17 cellular contexts compared by ENCODE assay signal in genomic region chr12:64387201-64387816, GRCh38. TPM values are rescaled to one million over a fixed set of nuclear protein-coding genes. Genes with fewer than 3 reads are reported as not detected.
A peak's percentile ranks its signal among the peaks of the same experiment; 100 is the strongest.
DNase-seq lines count a peak whose midpoint lies in the region; ATAC-seq and TF ChIP-seq lines count a peak whose summit lies in the region.
"Had no signal": no experiment of that assay in that cellular context is flagged by ENCODE, and none has a peak within 500 bp of the region (broad histone marks: within the 10 kb centered on the region; RNA-seq: fewer than 3 reads in every experiment).

No MANE protein-coding gene starts in this region.

- H3K36me3 ChIP-seq in RWPE2 (ENCODE audit: low read depth) (no peaks in the 10 kb centered on the region), hepatocyte (replicated peaks; ENCODE audit: insufficient read depth, low read depth) (no peaks in the 10 kb centered on the region)

- H3K27me3 ChIP-seq in RWPE2 (ENCODE audit: insufficient read depth, poor library complexity, severe bottlenecking) (no peaks in the 10 kb centered on the region), hepatocyte (peaks cover 5% of the 10 kb centered on the region)

- H3K9me2 ChIP-seq in hepatocyte (replicated peaks; ENCODE audit: insufficient read depth), result no peaks in the 10 kb centered on the region

- H3K27ac ChIP-seq in RWPE2 (ENCODE audit: poor library complexity, severe bottlenecking), result peak overlapping the region; percentile 90
- H3K27ac ChIP-seq in hepatocyte, result no peak overlapping the region

- peak; percentile 69 for ATAC-seq in RWPE2 (ENCODE audit: low read depth)
- ATAC-seq in GM19023 (IDR thresholded peaks at IDR 0.05; ENCODE audit: unreplicated experiment), result no peak
- ATAC-seq in GM18870 (IDR thresholded peaks at IDR 0.05; ENCODE audit: unreplicated experiment), result no peak
- ATAC-seq: HCT116 had no signal

- no peak overlapping the region for H2AFZ ChIP-seq in hepatocyte

- H3K4me3 ChIP-seq in RWPE2 (ENCODE audit: severe bottlenecking), result no peak overlapping the region
- no peak overlapping the region for H3K4me3 ChIP-seq in hepatocyte

- peaks cover 19% of the 10 kb centered on the region for H3K27me3 Mint-ChIP-seq in activated CD4-positive, alpha-beta T cell treated with anti-CD3 and anti-CD28 coated beads, Interleukin-2, amount 10 ng/mL, durations not matched to agents 7 days and 5 days

- no peak for DNase-seq in activated CD4-positive, alpha-beta T cell treated with anti-CD3 and anti-CD28 coated beads, Interleukin-2, amount 10 ng/mL, durations not matched to agents 7 days and 5 days
- no peak for DNase-seq in activated CD4-positive, alpha-beta T cell treated with anti-CD3 and anti-CD28 coated beads, Interleukin-2, amount 50 U/mL, for 48 hours
- DNase-seq in NCI-H2107 (lab: John Stamatoyannopoulos, UW) (peak; percentile 44), RWPE2 (ENCODE audit: low spot score) (no peak), hepatocyte (ENCODE audit: low spot score) (peak; percentile 23), NCI-H774 (lab: John Stamatoyannopoulos, UW) (no peak)
- DNase-seq: activated naive CD4-positive, alpha-beta T cell treated with Interleukin-2 at 50 U/mL for 16 hours; activated T-cell treated with anti-CD3 and anti-CD28 coated beads for 4 hours; anterior cingulate cortex; NCI-H1436; occipital lobe; SHP77 had no signal

- no peak overlapping the region for H3K4me2 ChIP-seq in hepatocyte

- no peaks in the 10 kb centered on the region for H3K79me2 ChIP-seq in hepatocyte

- TF ChIP-seq CTCF in RWPE2 (IDR thresholded peaks at IDR 0.05; ENCODE audit: poor library complexity, severe bottlenecking) (no peak), hepatocyte (IDR thresholded peaks at IDR 0.05; ENCODE audit: poor library complexity) (no peak)

- CTCF ChIA-PET in activated CD4-positive, alpha-beta T cell treated with anti-CD3 and anti-CD28 coated beads, Interleukin-2, amount 10 ng/mL, durations not matched to agents 7 days and 5 days (lab: Charles Lee), result interaction anchor here (1.0 kb wide), 1 partner anchor 14 kb away, joined by 3 read pairs; no protein-coding TSS in a partner anchor

- peaks cover 33% of the 10 kb centered on the region for H3K4me1 ChIP-seq in RWPE2 (ENCODE audit: insufficient read depth, poor library complexity, severe bottlenecking)
- no peaks in the 10 kb centered on the region for H3K4me1 ChIP-seq in hepatocyte (ENCODE audit: insufficient read depth)

- H3K9me3 Mint-ChIP-seq in activated CD4-positive, alpha-beta T cell treated with anti-CD3 and anti-CD28 coated beads, Interleukin-2, amount 10 ng/mL, durations not matched to agents 7 days and 5 days, result peaks cover 3% of the 10 kb centered on the region
- H3K9me3 Mint-ChIP-seq: central memory CD8-positive, alpha-beta T cell had no signal

- peaks cover 43% of the 10 kb centered on the region for H3K4me1 Mint-ChIP-seq in activated CD4-positive, alpha-beta T cell treated with anti-CD3 and anti-CD28 coated beads, Interleukin-2, amount 10 ng/mL, durations not matched to agents 7 days and 5 days
- H3K4me1 Mint-ChIP-seq: central memory CD8-positive, alpha-beta T cell had no signal

- no peaks in the 10 kb centered on the region for H3K9me3 ChIP-seq in RWPE2 (ENCODE audit: severe bottlenecking)
- H3K9me3 ChIP-seq in hepatocyte (ENCODE audit: low read depth), result no peaks in the 10 kb centered on the region

- WGBS in hepatocyte (ENCODE audit: low lambda C conversion rate, missing lambda C conversion rate), result 88% methylated on average over 6 of the region's 6 CpGs

- H4K20me1 ChIP-seq in hepatocyte (ENCODE audit: insufficient read depth, poor library complexity, severe bottlenecking), result no peaks in the 10 kb centered on the region

- peak overlapping the region; percentile 73 for H3K27ac Mint-ChIP-seq in activated CD4-positive, alpha-beta T cell treated with anti-CD3 and anti-CD28 coated beads, Interleukin-2, amount 10 ng/mL, durations not matched to agents 7 days and 5 days

- peaks cover 7% of the 10 kb centered on the region for H3K36me3 Mint-ChIP-seq in activated CD4-positive, alpha-beta T cell treated with anti-CD3 and anti-CD28 coated beads, Interleukin-2, amount 10 ng/mL, durations not matched to agents 7 days and 5 days (ENCODE audit: low read depth)

- POLR2A ChIA-PET in activated CD4-positive, alpha-beta T cell treated with anti-CD3 and anti-CD28 coated beads, Interleukin-2, amount 10 ng/mL, durations not matched to agents 7 days and 5 days (lab: Charles Lee), result no interaction called here

- no peak overlapping the region for H3K4me3 Mint-ChIP-seq in activated CD4-positive, alpha-beta T cell treated with anti-CD3 and anti-CD28 coated beads, Interleukin-2, amount 10 ng/mL, durations not matched to agents 7 days and 5 days
- H3K4me3 Mint-ChIP-seq: central memory CD8-positive, alpha-beta T cell had no signal

RNA-seq across cellular contexts. Expression of gene C12orf56, which starts 3.2 kb away (rescaled TPM):
- total RNA-seq in activated CD4-positive, alpha-beta T cell treated with anti-CD3 and anti-CD28 coated beads, Interleukin-2, amount 10 ng/mL, durations not matched to agents 7 days and 5 days, result not detected
- 0.20 and 0.80 TPM in 2 replicates for total RNA-seq in hepatocyte
- polyA plus RNA-seq in hepatocyte, result 0.56 and 1.4 TPM in 2 replicates
- total RNA-seq: occipital lobe, ureter had no signal

RNA-seq across cellular contexts. Expression of gene XPOT, which starts 16.9 kb away (rescaled TPM):
- 10 to 100 TPM; 88.2 to 93.4 TPM for total RNA-seq in activated CD4-positive, alpha-beta T cell treated with anti-CD3 and anti-CD28 coated beads, Interleukin-2, amount 10 ng/mL, durations not matched to agents 7 days and 5 days
- 66.1 and 69.0 TPM in 2 replicates for total RNA-seq in hepatocyte
- 38.7 and 42.7 TPM in 2 replicates for polyA plus RNA-seq in hepatocyte

Comparison
In these comparisons a context has a peak if more than half of its experiments do, and no peak if none do; other contexts are left out.
1. DNase-seq: peak in NCI-H2107 (single experiment) and hepatocyte (single experiment); none in activated CD4-positive, alpha-beta T cell treated with anti-CD3 and anti-CD28 coated beads, Interleukin-2, amount 10 ng/mL, durations not matched to agents 7 days and 5 days (single experiment), activated CD4-positive, alpha-beta T cell treated with anti-CD3 and anti-CD28 coated beads, Interleukin-2, amount 50 U/mL, for 48 hours (0 of 2), RWPE2 (single experiment) and NCI-H774 (single experiment).